Comparison of ENCODE assay signal across 15 cellular contexts in the genomic region with DNA sequence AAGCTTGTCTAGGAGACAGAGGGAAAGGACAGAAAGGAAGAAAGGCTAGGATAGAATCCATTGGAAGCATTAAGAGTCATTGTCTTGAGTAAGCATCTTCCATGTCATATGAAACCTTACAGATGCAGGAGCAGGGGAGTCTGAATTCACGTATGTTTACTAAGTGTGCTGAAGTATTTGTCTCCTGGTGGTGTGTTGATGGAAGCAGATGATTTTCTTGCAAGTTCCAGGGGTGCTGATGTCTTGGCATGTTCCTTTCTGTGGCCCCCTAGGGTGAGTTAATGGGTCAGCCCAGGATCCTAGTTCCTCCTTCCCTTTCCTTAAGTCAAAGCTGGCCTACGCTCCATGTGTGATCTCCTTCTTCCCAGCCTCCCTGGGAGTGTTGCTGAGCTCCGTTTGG.
DNase-seq lines count a peak whose midpoint lies in the region; ATAC-seq and TF ChIP-seq lines count a peak whose summit lies in the region.
"Had no signal": no experiment of that assay in that cellular context is flagged by ENCODE, and none has a peak within 500 bp of the region (broad histone marks: within the 10 kb centered on the region; RNA-seq: fewer than 3 reads in every experiment).

No MANE protein-coding gene starts in this region.

- ATAC-seq in left ventricle myocardium superior (no peak), right cardiac atrium (no peak)
- ATAC-seq in stimulated activated naive CD8-positive, alpha-beta T cell treated with anti-CD3 and anti-CD28 coated beads, Interleukin-15, Interleukin-2, amounts not matched to agents 100 U/mL and 50 U/mL, for 24 hours: no peak
- ATAC-seq: HepG2 had no signal

- peaks cover 11% of the 10 kb centered on the region for H3K36me3 Mint-ChIP-seq in neural crest cell (ENCODE audit: low read depth)

- H3K4me3 ChIP-seq in cardiac muscle cell: no peak overlapping the region
- no peak overlapping the region for H3K4me3 ChIP-seq in choroid plexus epithelial cell (ENCODE audit: low read depth, low read length)
- H3K4me3 ChIP-seq in right cardiac atrium (ENCODE audit: low read length): no peak overlapping the region

- H3K27ac Mint-ChIP-seq in neural crest cell (ENCODE audit: unreplicated experiment): peak overlapping the region; percentile 31

- TF ChIP-seq CTCF in cardiac muscle cell (IDR thresholded peaks at IDR 0.05; ENCODE audit: low read depth, low read length): no peak
- peak; percentile 13 for TF ChIP-seq CTCF in choroid plexus epithelial cell (conservative IDR thresholded peaks at IDR 0.05; ENCODE audit: low read depth, low read length)
- TF ChIP-seq CTCF in neural crest cell (conservative IDR thresholded peaks at IDR 0.05): no peak

- no peak overlapping the region for H3K4me3 Mint-ChIP-seq in neural crest cell

- peak overlapping the region; percentile 77 for H3K27ac ChIP-seq in cardiac muscle cell
- H3K27ac ChIP-seq in right cardiac atrium (ENCODE audit: low read length): no peak overlapping the region
- H3K27ac ChIP-seq: C4-2B had no signal

- H3K4me1 Mint-ChIP-seq in neural crest cell: peaks cover 17% of the 10 kb centered on the region

- H3K27me3 ChIP-seq in cardiac muscle cell: no peaks in the 10 kb centered on the region
- H3K27me3 ChIP-seq in right cardiac atrium (ENCODE audit: control insufficient read depth, insufficient read depth): no peaks in the 10 kb centered on the region

- peaks cover 3% of the 10 kb centered on the region for H3K36me3 ChIP-seq in cardiac muscle cell

- no peaks in the 10 kb centered on the region for H3K27me3 Mint-ChIP-seq in neural crest cell (ENCODE audit: low read depth)

- H3K4me1 ChIP-seq in cardiac muscle cell (ENCODE audit: low read depth): peaks cover 17% of the 10 kb centered on the region
- peaks cover 6% of the 10 kb centered on the region for H3K4me1 ChIP-seq in right cardiac atrium (ENCODE audit: control insufficient read depth, insufficient read depth, low read length)

- WGBS in right cardiac atrium: 27% methylated on average over 3 of the region's 3 CpGs

- intact Hi-C loops in left ventricle myocardium superior (cut with micrococcal nuclease): no loop called here
- intact Hi-C loops in right cardiac atrium (cut with DNase I): no loop called here

- no peaks in the 10 kb centered on the region for H3K9me3 ChIP-seq in cardiac muscle cell (ENCODE audit: low read depth)
- no peaks in the 10 kb centered on the region for H3K9me3 ChIP-seq in right cardiac atrium (ENCODE audit: control insufficient read depth, low read length)

- DNase-seq in cardiac muscle cell (ENCODE audit: low read depth in 1 of 2, low spot score in 1 of 2) (no peak), left ventricle myocardium superior (no peak), choroid plexus epithelial cell (ENCODE audit: low read depth) (peak; percentile 80), neural crest cell (ENCODE audit: low read depth, low spot score) (no peak), germinal center (ENCODE audit: low spot score) (no peak), right cardiac atrium (no peak)
- no peak for DNase-seq in activated CD8-positive, alpha-beta memory T cell treated with anti-CD3 and anti-CD28 coated beads, Interleukin-2, amount 50 U/mL, for 48 hours
- no peak for DNase-seq in stimulated activated naive CD8-positive, alpha-beta T cell treated with anti-CD3 and anti-CD28 coated beads, Interleukin-15, Interleukin-2, amounts not matched to agents 100 U/mL and 50 U/mL, for 24 hours
- DNase-seq: Karpas-422, MM.1S, NCI-H1105 treated with DMSO at 0.1 percent for 48 hours, NCI-H187 treated with DMSO at 0.1 percent for 48 hours, SHP77 treated with DMSO at 0.1 percent for 48 hours had no signal

- peaks cover 4% of the 10 kb centered on the region for H3K9me3 Mint-ChIP-seq in neural crest cell
